ENCODE assay signal across 22 cellular contexts in genomic region chr9:16673171-16673570, GRCh38.
"Had no signal": no experiment of that assay in that cellular context is flagged by ENCODE, and none has a peak within 500 bp of the region (broad histone marks: within the 10 kb centered on the region; RNA-seq: fewer than 3 reads in every experiment).

No MANE protein-coding gene starts in this region.

- H3K4me3 ChIP-seq: cardiac muscle cell, hepatocyte, suprapubic skin, transverse colon, uterus had no signal

- H3K4me3 Mint-ChIP-seq: activated naive CD4-positive, alpha-beta T cell treated with anti-CD3 and anti-CD28 coated beads for 36 hours; activated T-cell treated with anti-CD3 and anti-CD28 coated beads, Interleukin-2, amount 50 U/mL, for 4 hours; natural killer cell treated with Interleukin-12 subunit alpha and Interleukin-12 subunit beta and Interleukin-15 and Interleukin-18, amount 100 ng/mL, for 72 hours; stimulated activated naive CD8-positive, alpha-beta T cell treated with anti-CD3 and anti-CD28 coated beads, Interleukin-15, Interleukin-2, amounts not matched to agents 100 ng/mL and 50 ng/mL, for 24 hours; T-helper 1 cell treated with Interleukin-12 subunit alpha and Interleukin-12 subunit beta and Interleukin-4 antibody, amounts not matched to agents 30 μg/mL and 1 μg/mL, for 36 hours had no signal

- H3K9me3 ChIP-seq: suprapubic skin, transverse colon, uterus had no signal

- DNase-seq: activated CD4-positive, alpha-beta T cell treated with anti-CD3 and anti-CD28 coated beads, Interleukin-2, amount 50 U/mL, for 1 hour; activated CD4-positive, CD25-positive, alpha-beta regulatory T cell treated with anti-CD3 and anti-CD28 coated beads, Interleukin-2, amount 50 U/mL, for 72 hours; activated CD8-positive, alpha-beta memory T cell treated with anti-CD3 and anti-CD28 coated beads, Interleukin-2, amount 50 U/mL, for 4 hours; activated naive CD4-positive, alpha-beta T cell treated with anti-CD3 and anti-CD28 coated beads for 36 hours; activated T-cell treated with anti-CD3 and anti-CD28 coated beads, Interleukin-2, amount 50 U/mL, for 4 hours; anterior cingulate cortex; dermis blood vessel endothelial cell; effector memory CD4-positive, alpha-beta T cell; left cardiac atrium; occipital lobe; small intestine; stimulated activated CD4-positive, alpha-beta T cell treated with anti-CD3 and anti-CD28 coated beads, Interleukin-15, amount 100 ng/mL, for 24 hours; stimulated activated CD4-positive, alpha-beta T cell treated with anti-CD3 and anti-CD28 coated beads, Interleukin-2, amount 100 ng/mL, for 48 hours; transverse colon; uterus had no signal

- H3K27me3 ChIP-seq: foreskin keratinocyte, hepatocyte, suprapubic skin, transverse colon, uterus had no signal

- H3K27ac ChIP-seq: cardiac muscle cell, foreskin keratinocyte, hepatocyte, suprapubic skin, transverse colon, uterus had no signal

- H3K27me3 Mint-ChIP-seq: natural killer cell treated with Interleukin-12 subunit alpha and Interleukin-12 subunit beta and Interleukin-15 and Interleukin-18, amount 100 ng/mL, for 72 hours; stimulated activated naive CD8-positive, alpha-beta T cell treated with anti-CD3 and anti-CD28 coated beads, Interleukin-15, Interleukin-2, amounts not matched to agents 100 ng/mL and 50 ng/mL, for 24 hours had no signal

- H3K36me3 Mint-ChIP-seq: natural killer cell treated with Interleukin-12 subunit alpha and Interleukin-12 subunit beta and Interleukin-15 and Interleukin-18, amount 100 ng/mL, for 72 hours had no signal

- H3K27ac Mint-ChIP-seq: activated naive CD4-positive, alpha-beta T cell treated with anti-CD3 and anti-CD28 coated beads for 36 hours; natural killer cell treated with Interleukin-12 subunit alpha and Interleukin-12 subunit beta and Interleukin-15 and Interleukin-18, amount 100 ng/mL, for 72 hours; stimulated activated naive CD8-positive, alpha-beta T cell treated with anti-CD3 and anti-CD28 coated beads, Interleukin-15, Interleukin-2, amounts not matched to agents 100 ng/mL and 50 ng/mL, for 24 hours; T-helper 1 cell treated with Interleukin-12 subunit alpha and Interleukin-12 subunit beta and Interleukin-4 antibody, amounts not matched to agents 30 μg/mL and 1 μg/mL, for 36 hours had no signal

- H3K4me1 ChIP-seq: foreskin keratinocyte, transverse colon, uterus had no signal

- H3K36me3 ChIP-seq: cardiac muscle cell, suprapubic skin, transverse colon, uterus had no signal

- H3K9me3 Mint-ChIP-seq: activated T-cell treated with anti-CD3 and anti-CD28 coated beads, Interleukin-2, amount 50 U/mL, for 4 hours; natural killer cell treated with Interleukin-12 subunit alpha and Interleukin-12 subunit beta and Interleukin-15 and Interleukin-18, amount 100 ng/mL, for 72 hours; T-helper 1 cell treated with Interleukin-12 subunit alpha and Interleukin-12 subunit beta and Interleukin-4 antibody, amounts not matched to agents 30 μg/mL and 1 μg/mL, for 36 hours had no signal

- H2AFZ ChIP-seq: hepatocyte had no signal

- H3K4me2 ChIP-seq: hepatocyte had no signal
